Comparison of ENCODE assay signal across 8 cellular contexts in the genomic region with DNA sequence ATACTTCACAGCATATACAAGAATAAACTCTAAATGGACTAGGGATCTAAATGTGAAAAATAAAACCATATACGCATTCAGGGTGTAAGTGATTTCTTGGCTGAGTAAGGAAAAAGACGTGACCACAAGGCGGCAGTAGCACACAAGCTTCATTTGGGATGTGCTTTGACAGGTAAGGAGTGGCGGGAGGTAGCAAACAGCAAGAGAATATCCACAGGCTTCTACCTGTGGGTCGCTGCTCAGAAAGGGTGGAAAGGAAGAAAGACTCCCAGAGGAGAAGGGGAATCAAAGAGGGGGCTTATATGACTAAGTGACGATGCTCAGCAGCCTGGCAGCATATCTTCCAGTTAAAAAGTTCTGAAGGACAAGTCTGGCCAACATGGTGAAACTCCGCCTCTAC. TPM values are rescaled to one million over a fixed set of nuclear protein-coding genes. Genes with fewer than 3 reads are reported as not detected.
DNase-seq lines count a peak whose midpoint lies in the region; ATAC-seq and TF ChIP-seq lines count a peak whose summit lies in the region.

No MANE protein-coding gene starts in this region.

- H3K9me1 ChIP-seq in IMR-90 (ENCODE audit: insufficient read depth, low read length) = no peaks in the 10 kb centered on the region

- H3K36me3 ChIP-seq in CD4-positive, CD25-positive, alpha-beta regulatory T cell (ENCODE audit: control insufficient read depth, insufficient read depth, low read length) = no peaks in the 10 kb centered on the region
- H3K36me3 ChIP-seq in IMR-90 (ENCODE audit: control insufficient read depth, insufficient read depth, low read length) (0 out of 2 replicates have a peak, but pooled peaks cover 2% of the 10 kb centered on the region), OCI-LY7 (ENCODE audit: insufficient read depth, low read length) (peaks cover 10% of the 10 kb centered on the region), esophagus muscularis mucosa (no peaks in the 10 kb centered on the region)

- no peak for TF ChIP-seq POLR2A in IMR-90 (IDR thresholded peaks at IDR 0.05; ENCODE audit: low read depth, low read length)
- TF ChIP-seq POLR2A in esophagus muscularis mucosa (IDR thresholded peaks at IDR 0.05; ENCODE audit: low read depth) = no peak

- H4K5ac ChIP-seq in IMR-90 (ENCODE audit: low read depth, low read length) = no peak overlapping the region

- H3K4me3 Mint-ChIP-seq in CD4-positive, CD25-positive, alpha-beta regulatory T cell = peak overlapping the region in 2 of 4 donors; percentile 1 to 36
- H3K4me3 Mint-ChIP-seq in nephron progenitor cell = no peak overlapping the region
- H3K4me3 Mint-ChIP-seq in stimulated activated naive CD8-positive, alpha-beta T cell treated with anti-CD3 and anti-CD28 coated beads, Interleukin-15, Interleukin-2, amounts not matched to agents 100 ng/mL and 50 ng/mL, for 24 hours = peak overlapping the region; percentile 0

- intact Hi-C loops in IMR-90 (cut with micrococcal nuclease) = loop anchor here (1.0 to 10.0 kb wide), 2 partner anchors 204 to 272 kb away; no protein-coding TSS in a partner anchor
- intact Hi-C loops in OCI-LY7 (cut with micrococcal nuclease; ENCODE audit: unreplicated experiment) = loop anchor here (1.0 to 5.0 kb wide), 3 partner anchors 204 to 274 kb away; no protein-coding TSS in a partner anchor
- intact Hi-C loops in esophagus muscularis mucosa (cut with DNase I) = loop anchor here (2.0 to 10.0 kb wide), 2 partner anchors 52 to 210 kb away; partner anchors contain the start of gene ZNF426

- no peak overlapping the region for H3K23ac ChIP-seq in IMR-90 (ENCODE audit: low read depth, low read length)

- H3K27ac ChIP-seq in CD4-positive, CD25-positive, alpha-beta regulatory T cell (ENCODE audit: insufficient read depth, low read length, poor library complexity, severe bottlenecking) = no peak overlapping the region
- H3K27ac ChIP-seq in IMR-90 (ENCODE audit: insufficient read depth, low read length) (no peak overlapping the region), OCI-LY7 (ENCODE audit: low read depth, low read length, poor library complexity, severe bottlenecking) (no peak overlapping the region), esophagus muscularis mucosa (replicated peaks in 1 of 4) (no peak overlapping the region)

- peaks cover 15% of the 10 kb centered on the region for H3K4me1 ChIP-seq in CD4-positive, CD25-positive, alpha-beta regulatory T cell (ENCODE audit: control insufficient read depth, insufficient read depth, low read length, poor library complexity, severe bottlenecking)
- H3K4me1 ChIP-seq in IMR-90 (ENCODE audit: control insufficient read depth, insufficient read depth, low read length) (no peaks in the 10 kb centered on the region), OCI-LY7 (ENCODE audit: insufficient read depth, low read length, poor library complexity, severe bottlenecking) (peaks cover 18% of the 10 kb centered on the region), esophagus muscularis mucosa (peaks cover 12 to 34% (median 22%) of the 10 kb centered on the region in 4 donors)

- peak; percentile 73 for TF ChIP-seq RAD21 in IMR-90 (IDR thresholded peaks at IDR 0.05; ENCODE audit: low read length)

- H3K4ac ChIP-seq in IMR-90 (ENCODE audit: low read depth, low read length) = no peak overlapping the region

- H3K18ac ChIP-seq in IMR-90 (ENCODE audit: low read depth, low read length) = no peak overlapping the region

- peak overlapping the region; percentile 31 for H2AK9ac ChIP-seq in IMR-90 (replicated peaks; ENCODE audit: low read depth, low read length, poor library complexity)

- in situ Hi-C loops in IMR-90 (cut with MboI; ENCODE audit: low sequenced_read_pairs) = no loop called here

- H4K8ac ChIP-seq in IMR-90 (ENCODE audit: low read depth in 2 of 2, low read length in 2 of 2) = no peak overlapping the region

- no peak overlapping the region for H3K4me3 ChIP-seq in CD4-positive, CD25-positive, alpha-beta regulatory T cell (ENCODE audit: low read depth, low read length)
- H3K4me3 ChIP-seq in IMR-90 (ENCODE audit: insufficient read depth, low read depth, low read length) = no peak overlapping the region
- H3K4me3 ChIP-seq in OCI-LY7 (ENCODE audit: low read depth, low read length, poor library complexity, severe bottlenecking) = no peak overlapping the region
- no peak overlapping the region for H3K4me3 ChIP-seq in esophagus muscularis mucosa

- H4K20me1 ChIP-seq in IMR-90 (ENCODE audit: insufficient read depth, low read length) = no peaks in the 10 kb centered on the region; the same call in 1 of the 2 replicates
- no peaks in the 10 kb centered on the region for H4K20me1 ChIP-seq in OCI-LY7 (ENCODE audit: insufficient read depth, low read length)

- H3K9ac ChIP-seq in IMR-90 (ENCODE audit: low read depth, low read length) = no peak overlapping the region

- peaks cover 5 to 31% (median 18%) of the 10 kb centered on the region in 4 donors for H3K4me1 Mint-ChIP-seq in CD4-positive, CD25-positive, alpha-beta regulatory T cell
- no peaks in the 10 kb centered on the region for H3K4me1 Mint-ChIP-seq in nephron progenitor cell
- peaks cover 20% of the 10 kb centered on the region for H3K4me1 Mint-ChIP-seq in stimulated activated naive CD8-positive, alpha-beta T cell treated with anti-CD3 and anti-CD28 coated beads, Interleukin-15, Interleukin-2, amounts not matched to agents 100 ng/mL and 50 ng/mL, for 24 hours (ENCODE audit: low read depth)

- CTCF ChIA-PET in IMR-90 (lab: Yijun Ruan, JAX) = interaction anchor here (0.6 to 1.3 kb wide), 6 partner anchors 8 to 81 kb away, joined by 3 to 5 read pairs (median 3); no protein-coding TSS in a partner anchor
- CTCF ChIA-PET in OCI-LY7 (lab: Charles Lee; ENCODE audit: unreplicated experiment) = interaction anchor here (0.5 to 0.8 kb wide), 2 partner anchors 35 to 1533 kb away, joined by 3 to 5 read pairs; no protein-coding TSS in a partner anchor

- no peak overlapping the region for H3K14ac ChIP-seq in IMR-90 (replicated peaks; ENCODE audit: low read depth, low read length)

- H3K27me3 ChIP-seq in CD4-positive, CD25-positive, alpha-beta regulatory T cell (ENCODE audit: control insufficient read depth, insufficient read depth, low read length) = peaks cover 2% of the 10 kb centered on the region
- H3K27me3 ChIP-seq in IMR-90 (ENCODE audit: control insufficient read depth, insufficient read depth, low read length) (peaks cover 2% of the 10 kb centered on the region; the same call in 1 of the 2 replicates), esophagus muscularis mucosa (peaks cover 0 to 26% (median 0%) of the 10 kb centered on the region in 4 donors)

- WGBS in IMR-90 (ENCODE audit: extremely low coverage in 2 of 2, insufficient read length in 1 of 2), 2 experiments = no CpG with 5 or more reads among the region's 7 CpGs
- WGBS in esophagus muscularis mucosa = 13% methylated on average over 7 of the region's 7 CpGs

- H3K36me3 Mint-ChIP-seq in CD4-positive, CD25-positive, alpha-beta regulatory T cell = peaks cover 5% of the 10 kb centered on the region
- H3K36me3 Mint-ChIP-seq in nephron progenitor cell (ENCODE audit: low read depth) = peaks cover 19% of the 10 kb centered on the region
- peaks cover 15% of the 10 kb centered on the region for H3K36me3 Mint-ChIP-seq in stimulated activated naive CD8-positive, alpha-beta T cell treated with anti-CD3 and anti-CD28 coated beads, Interleukin-15, Interleukin-2, amounts not matched to agents 100 ng/mL and 50 ng/mL, for 24 hours (ENCODE audit: low read depth)

- TF ChIP-seq EP300 in esophagus muscularis mucosa (IDR thresholded peaks at IDR 0.05) = no peak

- TF ChIP-seq CTCF in IMR-90 (conservative IDR thresholded peaks at IDR 0.05; ENCODE audit: low read depth, low read length) (peak; percentile 65), OCI-LY7 (conservative IDR thresholded peaks at IDR 0.05; ENCODE audit: low read length) (peak; percentile 87), esophagus muscularis mucosa (IDR thresholded peaks at IDR 0.05) (peak; percentile 50 to 69 (median 59)), nephron progenitor cell (IDR thresholded peaks at IDR 0.05) (peak; percentile 71)

- peak overlapping the region in 1 of 3 donors; percentile 0 for H3K27ac Mint-ChIP-seq in CD4-positive, CD25-positive, alpha-beta regulatory T cell
- H3K27ac Mint-ChIP-seq in nephron progenitor cell = no peak overlapping the region
- H3K27ac Mint-ChIP-seq in stimulated activated naive CD8-positive, alpha-beta T cell treated with anti-CD3 and anti-CD28 coated beads, Interleukin-15, Interleukin-2, amounts not matched to agents 100 ng/mL and 50 ng/mL, for 24 hours = no peak overlapping the region

- no peak overlapping the region for H2AK5ac ChIP-seq in IMR-90 (ENCODE audit: low read depth, low read length)

- no peaks in the 10 kb centered on the region for H3K9me2 ChIP-seq in OCI-LY7 (ENCODE audit: insufficient read depth, low read length)

- H3K27me3 Mint-ChIP-seq in CD4-positive, CD25-positive, alpha-beta regulatory T cell = peaks cover 11% of the 10 kb centered on the region
- peaks cover 21% of the 10 kb centered on the region for H3K27me3 Mint-ChIP-seq in nephron progenitor cell (ENCODE audit: low read depth, poor library complexity)
- H3K27me3 Mint-ChIP-seq in stimulated activated naive CD8-positive, alpha-beta T cell treated with anti-CD3 and anti-CD28 coated beads, Interleukin-15, Interleukin-2, amounts not matched to agents 100 ng/mL and 50 ng/mL, for 24 hours = peaks cover 18% of the 10 kb centered on the region

- POLR2A ChIA-PET in IMR-90 (lab: Charles Lee; ENCODE audit: unreplicated experiment) = interaction anchor here (1.3 kb wide), 1 partner anchor 35 kb away, joined by 5 read pairs; no protein-coding TSS in a partner anchor
- POLR2A ChIA-PET in OCI-LY7 (lab: Charles Lee) = interaction anchor here (0.6 kb wide), 2 partner anchors 209 to 335 kb away, joined by 4 read pairs; no protein-coding TSS in a partner anchor

- H3K9me3 Mint-ChIP-seq in CD4-positive, CD25-positive, alpha-beta regulatory T cell = peaks cover 0 to 7% (median 2%) of the 10 kb centered on the region in 7 donors
- H3K9me3 Mint-ChIP-seq in nephron progenitor cell = peaks cover 23% of the 10 kb centered on the region
- H3K9me3 Mint-ChIP-seq in stimulated activated naive CD8-positive, alpha-beta T cell treated with anti-CD3 and anti-CD28 coated beads, Interleukin-15, Interleukin-2, amounts not matched to agents 100 ng/mL and 50 ng/mL, for 24 hours = no peaks in the 10 kb centered on the region

- no peak overlapping the region for H2BK15ac ChIP-seq in IMR-90 (ENCODE audit: low read depth, low read length)

- no peaks in the 10 kb centered on the region for H3K9me3 ChIP-seq in CD4-positive, CD25-positive, alpha-beta regulatory T cell (ENCODE audit: control insufficient read depth in 2 of 2, low read length in 2 of 2)
- 0 out of 2 replicates have a peak, but pooled peaks cover 2% of the 10 kb centered on the region for H3K9me3 ChIP-seq in IMR-90 (ENCODE audit: control insufficient read depth, insufficient read depth, low read length)
- peaks cover 2% of the 10 kb centered on the region; the same call in 1 of the 2 replicates for H3K9me3 ChIP-seq in OCI-LY7 (ENCODE audit: low read length)
- no peaks in the 10 kb centered on the region for H3K9me3 ChIP-seq in esophagus muscularis mucosa

- peak; percentile 66 to 69 for ATAC-seq in CD4-positive, CD25-positive, alpha-beta regulatory T cell (ENCODE audit: low read depth in 2 of 2)
- ATAC-seq in IMR-90 (ENCODE audit: low read depth) (peak; percentile 43; the same call in 1 of the 2 replicates), HG02759 (IDR thresholded peaks at IDR 0.05; ENCODE audit: unreplicated experiment) (no peak)

- no peak overlapping the region for H2BK120ac ChIP-seq in IMR-90 (ENCODE audit: low read depth, low read length)

- H2BK5ac ChIP-seq in IMR-90 (ENCODE audit: low read depth, low read length, poor library complexity, severe bottlenecking) = no peak overlapping the region

- H3K56ac ChIP-seq in IMR-90 (ENCODE audit: extremely low read depth, insufficient read depth, low read length) = no peak overlapping the region

- peak; percentile 56 to 85 (median 69) for DNase-seq in CD4-positive, CD25-positive, alpha-beta regulatory T cell
- DNase-seq in IMR-90 (peak; percentile 68), OCI-LY7 (ENCODE audit: low spot score) (peak; percentile 78), activated T-cell treated with anti-CD3 and anti-CD28 coated beads for 4 hours (peak; percentile 72), esophagus muscularis mucosa (ENCODE audit: extremely low spot score) (no peak), nephron progenitor cell (peak; percentile 71)

- peaks cover 4 to 6% of the 10 kb centered on the region in 2 experiments; a peak in 3 of 4 replicates for H3K79me1 ChIP-seq in IMR-90 (ENCODE audit: low read depth in 1 of 2, low read length in 2 of 2)

- peaks cover 26% of the 10 kb centered on the region for H3K79me2 ChIP-seq in OCI-LY7 (ENCODE audit: insufficient read depth, low read depth, low read length)

- no peak overlapping the region for H3K4me2 ChIP-seq in IMR-90 (ENCODE audit: low read depth, low read length)
- no peak overlapping the region for H3K4me2 ChIP-seq in OCI-LY7 (ENCODE audit: low read length)

- dilution Hi-C loops in IMR-90 (cut with HindIII; ENCODE audit: low sequenced_read_pairs, unreplicated experiment) = no loop called here

- no peak overlapping the region for H2BK20ac ChIP-seq in IMR-90 (ENCODE audit: low read depth, low read length)

- no TSS peak for BruUV-seq in IMR-90 (replicated peaks; lab: Mats Ljungman, UMichigan)
- BruUV-seq in OCI-LY7 (replicated peaks; lab: Mats Ljungman, UMichigan) = no TSS peak

- H4K91ac ChIP-seq in IMR-90 (ENCODE audit: insufficient read depth, low read depth, low read length) = no peak overlapping the region

- H2AFZ ChIP-seq in IMR-90 (replicated peaks; ENCODE audit: low read length, poor library complexity) = peak overlapping the region; percentile 24
- H2AFZ ChIP-seq in OCI-LY7 (ENCODE audit: low read length) = no peak overlapping the region; the same call in 1 of the 2 replicates

RNA-seq across cellular contexts. Expression of gene ZNF121, which starts 2.5 kb away (rescaled TPM):
- 23.8 TPM for total RNA-seq in CD4-positive, CD25-positive, alpha-beta regulatory T cell
- polyA plus RNA-seq in CD4-positive, CD25-positive, alpha-beta regulatory T cell = 1 to 10 TPM; 1.6 to 5.4 (median 4.4) TPM
- 62.9 and 83.6 TPM in 2 replicates for total RNA-seq in IMR-90 (2012; rRNA removed)
- 2.0 and 3.1 TPM in 2 replicates for polyA plus RNA-seq in IMR-90 (2012; rRNA removed)
- 0.18 and 0.48 TPM in 2 replicates for polyA plus RNA-seq in IMR-90 (2012; cell fraction: cytosol; rRNA removed)
- 0.69 and 5.7 TPM in 2 replicates for polyA plus RNA-seq in IMR-90 (2012; cell fraction: nucleus; rRNA removed; ENCODE audit: low replicate concordance)
- 55.3 and 74.4 TPM in 2 replicates for total RNA-seq in OCI-LY7 (2014; rRNA removed; shearing (Covaris generic))
- total RNA-seq in OCI-LY7 (2022) = 50.5 and 57.9 TPM in 2 replicates
- 10 to 100 TPM; 18.3 to 31.1 (median 25.5) TPM for total RNA-seq in esophagus muscularis mucosa

RNA-seq across cellular contexts. Expression of gene ZNF561, which starts 34.3 kb away (rescaled TPM):
- 36.6 TPM for total RNA-seq in CD4-positive, CD25-positive, alpha-beta regulatory T cell
- polyA plus RNA-seq in CD4-positive, CD25-positive, alpha-beta regulatory T cell = 10 to 100 TPM; 17.0 to 25.2 (median 22.8) TPM
- 38.9 TPM in 2 replicates for total RNA-seq in IMR-90 (2012; rRNA removed)
- 15.9 and 22.5 TPM in 2 replicates for polyA plus RNA-seq in IMR-90 (2012; rRNA removed)
- polyA plus RNA-seq in IMR-90 (2012; cell fraction: cytosol; rRNA removed) = 6.4 and 13.5 TPM in 2 replicates
- 22.5 and 57.4 TPM in 2 replicates for polyA plus RNA-seq in IMR-90 (2012; cell fraction: nucleus; rRNA removed; ENCODE audit: low replicate concordance)
- total RNA-seq in OCI-LY7 (2014; rRNA removed; shearing (Covaris generic)) = 14.9 and 17.3 TPM in 2 replicates
- 22.2 and 25.3 TPM in 2 replicates for total RNA-seq in OCI-LY7 (2022)
- total RNA-seq in esophagus muscularis mucosa = 10 to 100 TPM; 26.8 to 40.3 (median 35.8) TPM

RNA-seq across cellular contexts. Expression of gene ZNF426, which starts 48.3 kb away (rescaled TPM):
- 10.6 TPM for total RNA-seq in CD4-positive, CD25-positive, alpha-beta regulatory T cell
- 10 to 100 TPM in 3 of 4 donors, 1 to 10 TPM in 1; 8.9 to 14.8 (median 12.6) TPM for polyA plus RNA-seq in CD4-positive, CD25-positive, alpha-beta regulatory T cell
- total RNA-seq in IMR-90 (2012; rRNA removed) (25.0 and 30.1 TPM in 2 replicates), OCI-LY7 (2022) (8.0 and 8.9 TPM in 2 replicates), esophagus muscularis mucosa (10 to 100 TPM; 13.7 to 19.4 (median 17.5) TPM)
- 3.8 and 4.4 TPM in 2 replicates for polyA plus RNA-seq in IMR-90 (2012; rRNA removed)
- polyA plus RNA-seq in IMR-90 (2012; cell fraction: cytosol; rRNA removed) = 1.2 and 1.8 TPM in 2 replicates
- 0.77 and 5.5 TPM in 2 replicates for polyA plus RNA-seq in IMR-90 (2012; cell fraction: nucleus; rRNA removed; ENCODE audit: low replicate concordance)
- 7.0 and 8.5 TPM in 2 replicates for total RNA-seq in OCI-LY7 (2014; rRNA removed; shearing (Covaris generic))
